In genomic region chr2:217098435-217098834, GRCh38 we compare ENCODE assay signal across 18 cellular contexts.
"Had no signal": no experiment of that assay in that cellular context is flagged by ENCODE, and none has a peak within 500 bp of the region (broad histone marks: within the 10 kb centered on the region; RNA-seq: fewer than 3 reads in every experiment).

No MANE protein-coding gene starts in this region.

- H3K36me3 Mint-ChIP-seq: natural killer cell; stimulated activated memory B cell treated with anti-CD40 and anti-IgM and Interleukin-4, amounts not matched to agents 10 μg/mL and 1 μg/mL and 100 μg/mL, for 72 hours had no signal

- H3K4me3 ChIP-seq: colonic mucosa, heart right ventricle, prostate gland, spleen, transverse colon had no signal

- H3K9me3 Mint-ChIP-seq: natural killer cell; stimulated activated memory B cell treated with anti-CD40 and anti-IgM and Interleukin-4, amounts not matched to agents 10 μg/mL and 1 μg/mL and 100 μg/mL, for 72 hours had no signal

- H3K9me3 ChIP-seq: colonic mucosa, heart right ventricle, prostate gland, spleen, transverse colon had no signal

- H3K79me2 ChIP-seq: parathyroid adenoma had no signal

- H3K27me3 Mint-ChIP-seq: stimulated activated memory B cell treated with anti-CD40 and anti-IgM and Interleukin-4, amounts not matched to agents 10 μg/mL and 1 μg/mL and 100 μg/mL, for 72 hours had no signal

- H3K4me1 Mint-ChIP-seq: natural killer cell had no signal

- H3K27me3 ChIP-seq: colonic mucosa, spleen, transverse colon had no signal

- H3K4me3 Mint-ChIP-seq: natural killer cell; stimulated activated memory B cell treated with anti-CD40 and anti-IgM and Interleukin-4, amounts not matched to agents 10 μg/mL and 1 μg/mL and 100 μg/mL, for 72 hours; stimulated activated naive CD8-positive, alpha-beta T cell treated with anti-CD3 and anti-CD28 coated beads, Interleukin-15, Interleukin-2, amounts not matched to agents 100 ng/mL and 50 ng/mL, for 24 hours had no signal

- H3K36me3 ChIP-seq: colonic mucosa, heart right ventricle, prostate gland, spleen, transverse colon had no signal

- H3K4me1 ChIP-seq: colonic mucosa, parathyroid adenoma, prostate gland, spleen, transverse colon had no signal

- H3K27ac Mint-ChIP-seq: natural killer cell; stimulated activated memory B cell treated with anti-CD40 and anti-IgM and Interleukin-4, amounts not matched to agents 10 μg/mL and 1 μg/mL and 100 μg/mL, for 72 hours; stimulated activated naive CD8-positive, alpha-beta T cell treated with anti-CD3 and anti-CD28 coated beads, Interleukin-15, Interleukin-2, amounts not matched to agents 100 ng/mL and 50 ng/mL, for 24 hours had no signal

- ATAC-seq: left lobe of liver; natural killer cell; stimulated activated memory B cell treated with anti-CD40 and anti-IgM and Interleukin-4, amounts not matched to agents 10 μg/mL and 1 μg/mL and 100 μg/mL, for 72 hours had no signal

- H3K27ac ChIP-seq: colonic mucosa, parathyroid adenoma, prostate gland, spleen, transverse colon had no signal

- H3K9ac ChIP-seq: parathyroid adenoma had no signal

- H2AFZ ChIP-seq: parathyroid adenoma had no signal

- DNase-seq: colonic mucosa; dermis blood vessel endothelial cell; heart right ventricle; hypothalamus; islet precursor cell; mammary epithelial cell; natural killer cell; retina; spleen; stimulated activated CD4-positive, alpha-beta T cell treated with anti-CD3 and anti-CD28 coated beads, Interleukin-15, amount 100 ng/mL, for 24 hours; stimulated activated CD4-positive, alpha-beta T cell treated with anti-CD3 and anti-CD28 coated beads, Interleukin-1b, Interleukin-23, amount 100 ng/mL, for 48 hours; stimulated activated CD4-positive, alpha-beta T cell treated with anti-CD3 and anti-CD28 coated beads, Interleukin-4, amount 100 ng/mL, for 24 hours; transverse colon had no signal
